Comparison of ENCODE assay signal across 9 cellular contexts in genomic region chr2:230602562-230603230, GRCh38.
DNase-seq lines count a peak whose midpoint lies in the region; ATAC-seq, FAIRE-seq and TF ChIP-seq lines count a peak whose summit lies in the region.
"Had no signal": no experiment of that assay in that cellular context is flagged by ENCODE, and none has a peak within 500 bp of the region (broad histone marks: within the 10 kb centered on the region; RNA-seq: fewer than 3 reads in every experiment).

No MANE protein-coding gene starts in this region.

- H3K36me3 ChIP-seq in endodermal cell (ENCODE audit: control insufficient read depth, insufficient read depth, low read length) (no peaks in the 10 kb centered on the region), PC-3 (ENCODE audit: low read depth, low read length) (no peaks in the 10 kb centered on the region), kidney (ENCODE audit: control insufficient read depth in 1 of 2, insufficient read depth in 2 of 2, low read length in 2 of 2) (no peaks in the 10 kb centered on the region)
- H3K36me3 ChIP-seq: cardiac muscle cell had no signal

- H3K4me1 Mint-ChIP-seq in T-helper 2 cell treated with Interferon-gamma antibody and Interleukin-4, amounts not matched to agents 5 μg/mL and 100 μg/mL, for 36 hours (ENCODE audit: low read depth), result peaks cover 51% of the 10 kb centered on the region
- H3K4me1 Mint-ChIP-seq in endodermal cell, result no peaks in the 10 kb centered on the region

- peaks cover 51% of the 10 kb centered on the region for H3K36me3 Mint-ChIP-seq in T-helper 2 cell treated with Interferon-gamma antibody and Interleukin-4, amounts not matched to agents 5 μg/mL and 100 μg/mL, for 36 hours (ENCODE audit: low read depth)
- H3K36me3 Mint-ChIP-seq in endodermal cell (ENCODE audit: low read depth), result no peaks in the 10 kb centered on the region

- TF ChIP-seq CTCF in endodermal cell (conservative IDR thresholded peaks at IDR 0.05) (no peak), PC-3 (conservative IDR thresholded peaks at IDR 0.05; ENCODE audit: low read depth, low read length) (no peak), kidney (IDR thresholded peaks at IDR 0.05; ENCODE audit: borderline replicate concordance, extremely low read depth, insufficient read depth) (no peak)

- DNase-seq in GM12891 (ENCODE audit: insufficient read length, low spot score) (peak; percentile 48), endodermal cell (no peak), PC-3 (no peak), DMS79 (lab: John Stamatoyannopoulos, UW) (no peak), kidney (no peak)
- peak; percentile 30 for DNase-seq in T-helper 2 cell treated with Interferon-gamma antibody and Interleukin-4, amounts not matched to agents 5 μg/mL and 100 μg/mL, for 36 hours (ENCODE audit: low spot score)

- intact Hi-C loops in PC-3 (cut with micrococcal nuclease) (no loop called here), kidney (cut with DNase I) (no loop called here)

- FAIRE-seq in GM12891 (lab: Jason Lieb, UNC) (peak; percentile 96), kidney (lab: Jason Lieb, UNC) (no peak)

- H3K9me3 ChIP-seq in endodermal cell (ENCODE audit: control insufficient read depth, low read length) (no peaks in the 10 kb centered on the region), PC-3 (ENCODE audit: low read length) (no peaks in the 10 kb centered on the region), kidney (ENCODE audit: control insufficient read depth in 1 of 2, low read length in 2 of 2) (no peaks in the 10 kb centered on the region)

- no peaks in the 10 kb centered on the region for H3K27me3 ChIP-seq in endodermal cell (ENCODE audit: control insufficient read depth, insufficient read depth, low read length, poor library complexity, severe bottlenecking)
- no peaks in the 10 kb centered on the region for H3K27me3 ChIP-seq in PC-3 (ENCODE audit: low read length)
- H3K27me3 ChIP-seq: cardiac muscle cell had no signal

- H3K9ac ChIP-seq in endodermal cell (ENCODE audit: extremely low read depth, low read length, poor library complexity, severe bottlenecking) (no peak overlapping the region), PC-3 (ENCODE audit: low read length) (no peak overlapping the region), kidney (ENCODE audit: low read length in 2 of 2) (no peak overlapping the region)

- 81 to 93% methylated on average over 5 to 7 of the region's 7 CpGs for WGBS in endodermal cell (ENCODE audit: insufficient coverage in 1 of 2, insufficient read length in 1 of 2), 2 experiments

- H3K27me3 Mint-ChIP-seq in T-helper 2 cell treated with Interferon-gamma antibody and Interleukin-4, amounts not matched to agents 5 μg/mL and 100 μg/mL, for 36 hours (ENCODE audit: low read depth), result no peaks in the 10 kb centered on the region
- H3K27me3 Mint-ChIP-seq in endodermal cell (ENCODE audit: insufficient read depth), result peaks cover 8% of the 10 kb centered on the region

- no peak overlapping the region for H3K4me3 ChIP-seq in endodermal cell (ENCODE audit: low read length)
- no peak overlapping the region for H3K4me3 ChIP-seq in PC-3 (ENCODE audit: low read length)
- H3K4me3 ChIP-seq in kidney (ENCODE audit: low read length in 2 of 2), result no peak overlapping the region
- H3K4me3 ChIP-seq: cardiac muscle cell had no signal

- peak overlapping the region; percentile 71 for H3K4me3 Mint-ChIP-seq in T-helper 2 cell treated with Interferon-gamma antibody and Interleukin-4, amounts not matched to agents 5 μg/mL and 100 μg/mL, for 36 hours
- no peak overlapping the region for H3K4me3 Mint-ChIP-seq in endodermal cell

- CTCF ChIA-PET in PC-3 (lab: Charles Lee), result no interaction called here

- H3K4me2 ChIP-seq in PC-3 (ENCODE audit: low read length), result no peak overlapping the region

- ATAC-seq in HG02763 (IDR thresholded peaks at IDR 0.05; ENCODE audit: unreplicated experiment) (peak; percentile 51), esophagus mucosa (peak; percentile 76), PC-3 (no peak)

- no TSS peak for BruUV-seq in PC-3 (replicated peaks; lab: Mats Ljungman, UMichigan)

- peak; percentile 47; the same call in 1 of the 2 replicates for TF ChIP-seq POLR2A in GM12891 (IDR thresholded peaks at IDR 0.05; ENCODE audit: low read depth, low read length)

- POLR2A ChIA-PET in PC-3 (lab: Charles Lee; ENCODE audit: unreplicated experiment), result no interaction called here

- H3K79me2 ChIP-seq in PC-3 (ENCODE audit: low read length), result no peaks in the 10 kb centered on the region

- H4K20me1 ChIP-seq in PC-3 (ENCODE audit: low read length), result no peaks in the 10 kb centered on the region

- peaks cover 56% of the 10 kb centered on the region for H3K9me3 Mint-ChIP-seq in T-helper 2 cell treated with Interferon-gamma antibody and Interleukin-4, amounts not matched to agents 5 μg/mL and 100 μg/mL, for 36 hours
- H3K9me3 Mint-ChIP-seq in endodermal cell, result no peaks in the 10 kb centered on the region

- H3K27ac Mint-ChIP-seq in T-helper 2 cell treated with Interferon-gamma antibody and Interleukin-4, amounts not matched to agents 5 μg/mL and 100 μg/mL, for 36 hours, result peak overlapping the region; percentile 89
- no peak overlapping the region for H3K27ac Mint-ChIP-seq in endodermal cell

- H2AFZ ChIP-seq in PC-3 (ENCODE audit: low read length), result no peak overlapping the region

- no peaks in the 10 kb centered on the region for H3K9me2 ChIP-seq in PC-3 (replicated peaks; ENCODE audit: low read length)

- H3F3A ChIP-seq in PC-3 (ENCODE audit: low read length, unreplicated experiment), result no peaks in the 10 kb centered on the region

- H3K4me1 ChIP-seq in endodermal cell (ENCODE audit: control insufficient read depth, insufficient read depth, low read length) (no peaks in the 10 kb centered on the region), PC-3 (ENCODE audit: insufficient read depth, low read length) (no peaks in the 10 kb centered on the region), kidney (ENCODE audit: control insufficient read depth in 1 of 2, insufficient read depth in 1 of 2, low read depth in 1 of 2, low read length in 2 of 2) (no peaks in the 10 kb centered on the region)

- H3K27ac ChIP-seq in endodermal cell (ENCODE audit: low read depth, low read length) (no peak overlapping the region), PC-3 (ENCODE audit: low read length) (no peak overlapping the region), kidney (ENCODE audit: low read depth in 2 of 2, low read length in 2 of 2) (no peak overlapping the region)
- H3K27ac ChIP-seq: cardiac muscle cell had no signal

TF ChIP-seq in GM12891, 5 proteins besides CTCF, POLR2A, EP300 and RAD21:
- TF ChIP-seq POLR2AphosphoS5 (IDR thresholded peaks at IDR 0.05; ENCODE audit: low read depth, low read length) (peak; percentile 26; the same call in 1 of the 2 replicates), SPI1 (IDR thresholded peaks at IDR 0.05; ENCODE audit: low read depth, low read length) (peak; percentile 50; the same call in 1 of the 2 replicates), TAF1 (IDR thresholded peaks at IDR 0.05; ENCODE audit: low read depth, low read length) (no peak; the same call in 1 of the 2 replicates), POU2F2 (IDR thresholded peaks at IDR 0.05; ENCODE audit: low read depth, low read length) (no peak), PAX5 (IDR thresholded peaks at IDR 0.05; ENCODE audit: insufficient read depth, low read length, severe bottlenecking) (peak; percentile 32)

Comparison
In these comparisons a context has a peak if more than half of its experiments do, and no peak if none do; other contexts are left out.
1. DNase-seq: peak in GM12891 (single experiment) and T-helper 2 cell treated with Interferon-gamma antibody and Interleukin-4, amounts not matched to agents 5 μg/mL and 100 μg/mL, for 36 hours (single experiment); none in endodermal cell (single experiment), PC-3 (single experiment), DMS79 (single experiment) and kidney (single experiment).